In genomic region chr15:78739996-78740903, GRCh38 we compare ENCODE assay signal across 8 cellular contexts.
DNase-seq lines count a peak whose midpoint lies in the region; ATAC-seq, FAIRE-seq and TF ChIP-seq lines count a peak whose summit lies in the region.

No MANE protein-coding gene starts in this region.

- 43 to 44% methylated on average over 23 of the region's 23 CpGs for WGBS in pancreas, 2 donors

- H3K4me3 ChIP-seq in GM12864 (ENCODE audit: low read depth, low read length) (no peak overlapping the region), pancreas (no peak overlapping the region)

- peak; percentile 71 for DNase-seq in A172 (ENCODE audit: low spot score)
- DNase-seq in GM12864 (ENCODE audit: low read depth), result peak; percentile 19
- peak; percentile 43 for DNase-seq in NCI-H1048 (lab: John Stamatoyannopoulos, UW)
- peak; percentile 41 to 92 (median 74) for DNase-seq in pancreas
- DNase-seq in kidney glomerular epithelial cell (lab: John Stamatoyannopoulos, UW), result no peak
- DNase-seq in NCI-H1105 treated with DMSO at 0.1 percent for 48 hours (lab: John Stamatoyannopoulos, UW), result no peak

- intact Hi-C loops in pancreas (cut with DNase I), result no loop called here

- TF ChIP-seq CTCF in GM12864 (IDR thresholded peaks at IDR 0.05; ENCODE audit: low read depth, low read length, missing control alignments), result peak; percentile 76
- peak; percentile 74 for TF ChIP-seq CTCF in VCaP (conservative IDR thresholded peaks at IDR 0.05)
- peak in 3 of 4 donors; percentile 14 to 31 (median 28) for TF ChIP-seq CTCF in pancreas (IDR thresholded peaks at IDR 0.05)

- ATAC-seq in esophagus mucosa (peak; percentile 88), pancreas (peak; percentile 77 to 92 (median 90))

- no peaks in the 10 kb centered on the region for H3K36me3 ChIP-seq in pancreas

- H3K4me1 ChIP-seq in pancreas, result no peaks in the 10 kb centered on the region

- no peak for FAIRE-seq in pancreas (lab: Jason Lieb, UNC)

- H3K27ac ChIP-seq in VCaP (no peak overlapping the region), pancreas (no peak overlapping the region)

- H3K27me3 ChIP-seq in pancreas, result no peaks in the 10 kb centered on the region

- H3K9me3 ChIP-seq in pancreas, result no peaks in the 10 kb centered on the region

Comparison
In these comparisons a context has a peak if more than half of its experiments do, and no peak if none do; other contexts are left out.
1. DNase-seq: peak in A172 (single experiment), GM12864 (single experiment), NCI-H1048 (single experiment) and pancreas (6 of 6); none in kidney glomerular epithelial cell (single experiment) and NCI-H1105 treated with DMSO at 0.1 percent for 48 hours (single experiment).
2. Peak in every context shown above with its lines, with median percentiles within 50 percentile points of each other: CTCF ChIP-seq.